ENCODE assay signal across 1 cellular context in the genomic region with DNA sequence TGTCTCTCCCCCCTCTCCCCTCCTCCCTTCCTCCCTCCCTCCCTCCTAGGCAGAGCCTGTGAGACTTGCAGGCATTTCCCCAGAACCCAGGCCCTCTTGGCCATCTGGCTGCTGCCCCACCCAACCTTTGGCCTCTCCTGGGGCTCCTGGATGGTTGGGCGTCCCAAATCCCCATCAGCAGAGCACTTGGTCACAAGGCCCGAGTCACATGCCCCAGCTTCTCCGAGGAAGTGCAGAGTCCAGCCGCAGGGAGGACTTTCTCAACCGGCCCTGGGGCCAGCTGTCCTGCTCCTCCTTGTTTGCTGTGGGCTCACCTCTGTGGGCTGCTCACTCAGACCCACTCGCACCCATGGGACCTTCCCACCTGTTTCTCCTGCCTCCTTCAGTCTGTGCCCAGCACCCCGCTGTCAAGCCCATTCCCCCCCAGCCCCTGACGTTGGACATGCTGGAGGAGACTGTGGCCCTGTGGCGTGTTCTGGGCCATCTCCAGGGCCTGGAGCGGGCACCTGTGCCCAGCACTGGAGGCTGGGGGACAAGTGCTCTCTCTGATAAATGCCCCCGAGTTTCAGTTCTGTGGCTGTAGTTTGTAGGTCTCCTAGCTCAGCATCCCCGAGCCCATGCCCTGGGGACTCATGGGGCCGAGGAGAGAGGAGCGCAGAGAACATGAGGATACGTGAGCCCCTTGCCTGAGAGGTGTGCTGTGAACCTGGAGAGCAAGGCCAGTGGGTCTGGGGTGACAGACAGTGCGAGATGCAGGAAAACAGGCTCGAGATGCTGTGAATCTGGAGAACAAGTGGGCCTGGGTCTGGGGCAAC.
TF ChIP-seq lines count a peak whose summit lies in the region.

No MANE protein-coding gene starts in this region.

TF ChIP-seq in SK-N-SH treated with all-trans-retinoic acid at 6 μM for 48 hours, 23 proteins besides CTCF, POLR2A, EP300 and RAD21 (continued from another document):
- TF ChIP-seq, protein P1, sequence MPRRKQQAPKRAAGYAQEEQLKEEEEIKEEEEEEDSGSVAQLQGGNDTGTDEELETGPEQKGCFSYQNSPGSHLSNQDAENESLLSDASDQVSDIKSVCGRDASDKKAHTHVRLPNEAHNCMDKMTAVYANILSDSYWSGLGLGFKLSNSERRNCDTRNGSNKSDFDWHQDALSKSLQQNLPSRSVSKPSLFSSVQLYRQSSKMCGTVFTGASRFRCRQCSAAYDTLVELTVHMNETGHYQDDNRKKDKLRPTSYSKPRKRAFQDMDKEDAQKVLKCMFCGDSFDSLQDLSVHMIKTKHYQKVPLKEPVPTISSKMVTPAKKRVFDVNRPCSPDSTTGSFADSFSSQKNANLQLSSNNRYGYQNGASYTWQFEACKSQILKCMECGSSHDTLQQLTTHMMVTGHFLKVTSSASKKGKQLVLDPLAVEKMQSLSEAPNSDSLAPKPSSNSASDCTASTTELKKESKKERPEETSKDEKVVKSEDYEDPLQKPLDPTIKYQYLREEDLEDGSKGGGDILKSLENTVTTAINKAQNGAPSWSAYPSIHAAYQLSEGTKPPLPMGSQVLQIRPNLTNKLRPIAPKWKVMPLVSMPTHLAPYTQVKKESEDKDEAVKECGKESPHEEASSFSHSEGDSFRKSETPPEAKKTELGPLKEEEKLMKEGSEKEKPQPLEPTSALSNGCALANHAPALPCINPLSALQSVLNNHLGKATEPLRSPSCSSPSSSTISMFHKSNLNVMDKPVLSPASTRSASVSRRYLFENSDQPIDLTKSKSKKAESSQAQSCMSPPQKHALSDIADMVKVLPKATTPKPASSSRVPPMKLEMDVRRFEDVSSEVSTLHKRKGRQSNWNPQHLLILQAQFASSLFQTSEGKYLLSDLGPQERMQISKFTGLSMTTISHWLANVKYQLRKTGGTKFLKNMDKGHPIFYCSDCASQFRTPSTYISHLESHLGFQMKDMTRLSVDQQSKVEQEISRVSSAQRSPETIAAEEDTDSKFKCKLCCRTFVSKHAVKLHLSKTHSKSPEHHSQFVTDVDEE (CRISPR knock-in tag; IDR thresholded peaks at IDR 0.05) = no peak
- TF ChIP-seq, protein P2, sequence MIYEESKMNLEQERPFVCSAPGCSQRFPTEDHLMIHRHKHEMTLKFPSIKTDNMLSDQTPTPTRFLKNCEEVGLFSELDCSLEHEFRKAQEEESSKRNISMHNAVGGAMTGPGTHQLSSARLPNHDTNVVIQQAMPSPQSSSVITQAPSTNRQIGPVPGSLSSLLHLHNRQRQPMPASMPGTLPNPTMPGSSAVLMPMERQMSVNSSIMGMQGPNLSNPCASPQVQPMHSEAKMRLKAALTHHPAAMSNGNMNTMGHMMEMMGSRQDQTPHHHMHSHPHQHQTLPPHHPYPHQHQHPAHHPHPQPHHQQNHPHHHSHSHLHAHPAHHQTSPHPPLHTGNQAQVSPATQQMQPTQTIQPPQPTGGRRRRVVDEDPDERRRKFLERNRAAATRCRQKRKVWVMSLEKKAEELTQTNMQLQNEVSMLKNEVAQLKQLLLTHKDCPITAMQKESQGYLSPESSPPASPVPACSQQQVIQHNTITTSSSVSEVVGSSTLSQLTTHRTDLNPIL (CRISPR knock-in tag; IDR thresholded peaks at IDR 0.05; ENCODE audit: low read depth) = no peak
- TF ChIP-seq BACH2 (CRISPR knock-in tag; IDR thresholded peaks at IDR 0.05; ENCODE audit: borderline replicate concordance) (no peak), ZFP3 (CRISPR knock-in tag; IDR thresholded peaks at IDR 0.05) (no peak), SNAI2 (CRISPR knock-in tag; IDR thresholded peaks at IDR 0.05) (no peak), CSDC2 (CRISPR knock-in tag; IDR thresholded peaks at IDR 0.05) (no peak), ZNF70 (CRISPR knock-in tag; IDR thresholded peaks at IDR 0.05) (no peak), ESRRG (CRISPR knock-in tag; IDR thresholded peaks at IDR 0.05) (no peak), GLIS3 (CRISPR knock-in tag; IDR thresholded peaks at IDR 0.05) (no peak)
